In genomic region chr3:48425281-48425812, GRCh38 we compare ENCODE assay signal across 12 cellular contexts. TPM values are rescaled to one million over a fixed set of nuclear protein-coding genes. Genes with fewer than 3 reads are reported as not detected.
DNase-seq lines count a peak whose midpoint lies in the region; ATAC-seq and TF ChIP-seq lines count a peak whose summit lies in the region.
"Had no signal": no experiment of that assay in that cellular context is flagged by ENCODE, and none has a peak within 500 bp of the region (broad histone marks: within the 10 kb centered on the region; RNA-seq: fewer than 3 reads in every experiment).

No MANE protein-coding gene starts in this region.

- H3K9me3 ChIP-seq in RWPE2 (ENCODE audit: severe bottlenecking) (no peaks in the 10 kb centered on the region), fibroblast of lung (ENCODE audit: control insufficient read depth, insufficient read depth, low read depth, low read length) (no peaks in the 10 kb centered on the region), mucosa of stomach (ENCODE audit: control insufficient read depth, low read length) (no peaks in the 10 kb centered on the region), testis (no peaks in the 10 kb centered on the region), HAP-1 (no peaks in the 10 kb centered on the region)

- DNase-seq in RWPE2 (ENCODE audit: low spot score) (no peak), fibroblast of lung (ENCODE audit: low read depth in 2 of 2) (peak; percentile 29 to 35), testis (peak; percentile 37), HAP-1 (ENCODE audit: low spot score in 2 of 2) (no peak), ureter (ENCODE audit: low spot score) (no peak), NOMO-1 (lab: John Stamatoyannopoulos, UW; ENCODE audit: unreplicated experiment in 2 of 2) (no peak), GOT3 (lab: John Stamatoyannopoulos, UW) (no peak)
- DNase-seq: NCI-H2029; stimulated activated CD4-positive, alpha-beta T cell treated with anti-CD3 and anti-CD28 coated beads, Interleukin-4, amount 100 ng/mL, for 4 hours had no signal

- WGBS in testis, 2 donors = 39 to 75% methylated on average over 2 to 13 of the region's 13 CpGs

- ATAC-seq in RWPE2 (ENCODE audit: low read depth) = no peak
- ATAC-seq: natural killer cell treated with Interleukin-12 subunit alpha and Interleukin-12 subunit beta and Interleukin-15 and Interleukin-18, amount 100 ng/mL, for 72 hours had no signal

- H3K36me3 ChIP-seq in RWPE2 (ENCODE audit: low read depth) (peaks cover 66% of the 10 kb centered on the region), fibroblast of lung (ENCODE audit: control insufficient read depth, insufficient read depth, low read length) (no peaks in the 10 kb centered on the region), mucosa of stomach (ENCODE audit: control insufficient read depth, insufficient read depth, low read length) (peaks cover 5% of the 10 kb centered on the region), testis (ENCODE audit: low read depth, missing control alignments) (no peaks in the 10 kb centered on the region), HAP-1 (replicated peaks) (no peaks in the 10 kb centered on the region)

- H3K4me1 ChIP-seq in RWPE2 (ENCODE audit: insufficient read depth, poor library complexity, severe bottlenecking) (peaks cover 19% of the 10 kb centered on the region), fibroblast of lung (ENCODE audit: control insufficient read depth, extremely low read depth, insufficient read depth, low read length) (peaks cover 16% of the 10 kb centered on the region), mucosa of stomach (ENCODE audit: control insufficient read depth, insufficient read depth, low read length) (peaks cover 50% of the 10 kb centered on the region), testis (peaks cover 48% of the 10 kb centered on the region), HAP-1 (peaks cover 9% of the 10 kb centered on the region)

- no peaks in the 10 kb centered on the region for H4K20me1 ChIP-seq in fibroblast of lung (ENCODE audit: control insufficient read depth, extremely low read depth, insufficient read depth, low read length)

- in situ Hi-C loops in HAP-1 (cut with MboI; ENCODE audit: low sequenced_read_pairs) = no loop called here

- H3K9ac ChIP-seq in fibroblast of lung (ENCODE audit: insufficient read depth, low read length) = no peak overlapping the region
- peak overlapping the region; percentile 47 for H3K9ac ChIP-seq in mucosa of stomach (ENCODE audit: low read length)

- no peak for TF ChIP-seq POLR2A in testis (IDR thresholded peaks at IDR 0.05)

- H3K27me3 ChIP-seq in RWPE2 (ENCODE audit: insufficient read depth, poor library complexity, severe bottlenecking) (no peaks in the 10 kb centered on the region), fibroblast of lung (ENCODE audit: control insufficient read depth, insufficient read depth, low read length) (no peaks in the 10 kb centered on the region), mucosa of stomach (ENCODE audit: control insufficient read depth, insufficient read depth, low read length) (no peaks in the 10 kb centered on the region), testis (no peaks in the 10 kb centered on the region), HAP-1 (ENCODE audit: low read depth) (no peaks in the 10 kb centered on the region)

- no peak overlapping the region for H3K4me2 ChIP-seq in fibroblast of lung (ENCODE audit: extremely low read depth, insufficient read depth, low read length)

- no peak overlapping the region for H3K4me3 ChIP-seq in RWPE2 (ENCODE audit: severe bottlenecking)
- no peak overlapping the region for H3K4me3 ChIP-seq in fibroblast of lung (replicated peaks in 1 of 4; ENCODE audit: control extremely low read depth in 1 of 4, insufficient read depth in 1 of 4, low read depth in 3 of 4, low read length in 4 of 4)
- H3K4me3 ChIP-seq in mucosa of stomach (ENCODE audit: low read length) = no peak overlapping the region
- no peak overlapping the region for H3K4me3 ChIP-seq in testis
- H3K4me3 ChIP-seq in HAP-1 = no peak overlapping the region

- TF ChIP-seq CTCF in RWPE2 (IDR thresholded peaks at IDR 0.05; ENCODE audit: poor library complexity, severe bottlenecking) (no peak), fibroblast of lung (conservative IDR thresholded peaks at IDR 0.05 in 1 of 2, IDR thresholded peaks at IDR 0.05 in 1 of 2; ENCODE audit: low read depth in 1 of 2, low read length in 2 of 2) (no peak), testis (IDR thresholded peaks at IDR 0.05) (no peak)

- intact Hi-C loops in testis (cut with DNase I; ENCODE audit: low total_unique reads) = no loop called here

- H3K79me2 ChIP-seq in fibroblast of lung (ENCODE audit: control insufficient read depth, insufficient read depth, low read length) = no peaks in the 10 kb centered on the region

- H2AFZ ChIP-seq in fibroblast of lung (ENCODE audit: low read length) = no peak overlapping the region

- H3K27ac ChIP-seq in RWPE2 (ENCODE audit: poor library complexity, severe bottlenecking) = peak overlapping the region; percentile 92
- H3K27ac ChIP-seq in fibroblast of lung (ENCODE audit: insufficient read depth, low read length) = no peak overlapping the region
- peak overlapping the region in 1 of 2 donors; percentile 5 for H3K27ac ChIP-seq in testis

RNA-seq across cellular contexts. Expression of gene PLXNB1, which starts 4.5 kb away (rescaled TPM):
- total RNA-seq in fibroblast of lung = 37.2 and 44.6 TPM in 2 replicates
- polyA plus RNA-seq in fibroblast of lung = 12.8 and 14.3 TPM in 2 replicates
- polyA plus RNA-seq in fibroblast of lung (2012) = 12.0 and 14.9 TPM in 2 replicates
- 33.0 and 36.1 TPM in 2 replicates for polyA minus RNA-seq in fibroblast of lung (ENCODE audit: low replicate concordance)
- total RNA-seq in testis = 10 to 100 TPM; 70.2 to 79.2 TPM
- 41.5 TPM for polyA plus RNA-seq in testis (ENCODE audit: insufficient read depth, low read depth, low replicate concordance)
- total RNA-seq in ureter = 259 TPM

RNA-seq across cellular contexts. Expression of gene CCDC51, which starts 14.6 kb away (rescaled TPM):
- 19.3 and 27.2 TPM in 2 replicates for total RNA-seq in fibroblast of lung
- polyA plus RNA-seq in fibroblast of lung = 11.9 and 14.8 TPM in 2 replicates
- polyA plus RNA-seq in fibroblast of lung (2012) = 12.2 and 13.9 TPM in 2 replicates
- polyA minus RNA-seq in fibroblast of lung (ENCODE audit: low replicate concordance) = 5.0 and 8.6 TPM in 2 replicates
- 10 to 100 TPM; 11.7 to 16.0 TPM for total RNA-seq in testis
- polyA plus RNA-seq in testis (ENCODE audit: insufficient read depth, low read depth, low replicate concordance) = 16.0 TPM
- 10.4 TPM for total RNA-seq in ureter

RNA-seq across cellular contexts. Expression of gene TMA7, which starts 14.7 kb away (rescaled TPM):
- total RNA-seq in fibroblast of lung (305 and 306 TPM in 2 replicates), testis (100 to 1,000 TPM; 380 to 393 TPM), ureter (237 TPM)
- polyA plus RNA-seq in fibroblast of lung (337 and 356 TPM in 2 replicates), testis (ENCODE audit: insufficient read depth, low read depth, low replicate concordance) (425 TPM)
- 561 and 583 TPM in 2 replicates for polyA plus RNA-seq in fibroblast of lung (2012)
- polyA minus RNA-seq in fibroblast of lung (ENCODE audit: low replicate concordance) = 0.59 TPM in 1 of 2 replicates, not detected in the other

RNA-seq across cellular contexts. Expression of gene ATRIP, which starts 21.2 kb away (rescaled TPM):
- total RNA-seq in fibroblast of lung (3.0 and 3.6 TPM in 2 replicates), testis (10 to 100 TPM; 25.0 to 26.3 TPM), ureter (9.6 TPM)
- polyA plus RNA-seq in fibroblast of lung (5.0 and 7.0 TPM in 2 replicates), testis (ENCODE audit: insufficient read depth, low read depth, low replicate concordance) (56.5 TPM)
- polyA plus RNA-seq in fibroblast of lung (2012) = 3.9 and 8.3 TPM in 2 replicates
- polyA minus RNA-seq in fibroblast of lung (ENCODE audit: low replicate concordance) = 10.2 and 28.6 TPM in 2 replicates

RNA-seq across cellular contexts. Expression of gene FBXW12, which starts 53.3 kb away (rescaled TPM):
- total RNA-seq in fibroblast of lung (not detected in 2 replicates), testis (1 to 10 TPM in 1 of 2 donors, under 1 TPM in 1; 0.81 to 2.0 TPM), ureter (0.23 TPM)
- polyA plus RNA-seq in fibroblast of lung (0.05 and 0.06 TPM in 2 replicates), testis (ENCODE audit: insufficient read depth, low read depth, low replicate concordance) (0.98 TPM)
- polyA plus RNA-seq in fibroblast of lung (2012) = not detected in 2 replicates
- polyA minus RNA-seq in fibroblast of lung (ENCODE audit: low replicate concordance) = not detected in 2 replicates
- total RNA-seq: natural killer cell treated with Interleukin-12 subunit alpha and Interleukin-12 subunit beta and Interleukin-15 and Interleukin-18, amount 100 ng/mL, for 72 hours had no signal
- polyA plus RNA-seq: CD14-positive monocyte had no signal

Comparison
In these comparisons a context has a peak if more than half of its experiments do, and no peak if none do; other contexts are left out.
1. DNase-seq: peak in fibroblast of lung (2 of 2) and testis (single experiment); none in RWPE2 (single experiment), HAP-1 (0 of 2), ureter (single experiment), NOMO-1 (0 of 2) and GOT3 (single experiment).